21 cellular contexts compared by ENCODE assay signal in the genomic region with DNA sequence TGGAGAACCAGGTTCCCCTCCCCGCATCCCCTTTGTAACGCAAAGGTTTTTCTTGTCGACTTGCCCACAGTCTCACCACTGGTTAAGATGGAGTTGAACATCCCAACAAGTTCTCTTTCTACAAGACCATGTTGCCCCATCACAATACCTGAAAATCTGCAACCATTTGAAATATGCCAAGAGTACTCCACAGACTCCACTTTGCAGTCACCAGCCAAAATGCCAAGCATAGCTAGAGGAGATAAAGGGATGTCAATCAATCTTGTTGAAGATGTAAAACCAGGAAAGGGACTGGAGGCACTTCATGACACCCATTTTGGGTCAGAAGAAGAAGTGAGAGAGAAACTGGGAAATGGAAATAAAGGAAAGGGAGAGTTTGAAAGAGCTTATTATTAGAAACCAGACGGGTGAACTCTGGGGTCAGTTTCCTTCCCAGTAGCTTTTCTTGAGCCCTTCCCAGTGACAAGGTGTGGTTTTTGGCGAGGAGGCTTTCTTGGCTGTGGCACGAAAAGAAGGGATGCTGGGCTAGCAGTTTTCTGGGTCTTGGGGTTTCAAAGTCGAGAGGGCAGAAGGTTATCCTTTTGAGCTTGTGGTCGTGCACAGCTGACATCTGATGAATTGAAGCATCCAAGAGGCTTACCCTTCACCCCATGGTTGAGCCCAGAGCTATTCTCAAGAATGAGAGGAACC.
"Had no signal": no experiment of that assay in that cellular context is flagged by ENCODE, and none has a peak within 500 bp of the region (broad histone marks: within the 10 kb centered on the region; RNA-seq: fewer than 3 reads in every experiment).

No MANE protein-coding gene starts in this region.

- H3K36me3 Mint-ChIP-seq: activated naive CD8-positive, alpha-beta T cell; mesothelial cell of epicardium; natural killer cell had no signal

- DNase-seq: activated CD4-positive, alpha-beta T cell treated with anti-CD3 and anti-CD28 coated beads for 1 hour; activated CD8-positive, alpha-beta memory T cell treated with anti-CD3 and anti-CD28 coated beads for 24 hours; activated CD8-positive, alpha-beta memory T cell treated with anti-CD3 and anti-CD28 coated beads, Interleukin-2, amount 50 U/mL, for 4 hours; activated naive CD4-positive, alpha-beta T cell; activated T-cell treated with anti-CD3 and anti-CD28 coated beads, Interleukin-2, amount 50 U/mL, for 24 hours; adrenal gland; central memory CD4-positive, alpha-beta T cell; effector memory CD8-positive, alpha-beta T cell; hippocampal formation; left ventricle myocardium inferior; natural killer cell; spleen; stimulated activated CD4-positive, alpha-beta T cell treated with anti-CD3 and anti-CD28 coated beads, Interleukin-4, amount 100 ng/mL, for 24 hours; stimulated activated naive CD8-positive, alpha-beta T cell treated with anti-CD3 and anti-CD28 coated beads, Interleukin-15, Interleukin-2, amounts not matched to agents 100 U/mL and 50 U/mL, for 24 hours; upper lobe of right lung had no signal

- H3K4me3 Mint-ChIP-seq: activated naive CD8-positive, alpha-beta T cell; activated T-cell treated with anti-CD3 and anti-CD28 coated beads, Interleukin-2, amount 50 U/mL, for 24 hours; effector memory CD8-positive, alpha-beta T cell; mesothelial cell of epicardium; natural killer cell had no signal

- H3K27ac ChIP-seq: adrenal gland, ascending aorta, esophagus muscularis mucosa, left ventricle myocardium inferior, spleen, upper lobe of right lung had no signal

- H3K9me3 Mint-ChIP-seq: activated T-cell treated with anti-CD3 and anti-CD28 coated beads, Interleukin-2, amount 50 U/mL, for 24 hours; activated T-helper 2 cell treated with anti-CD3 and anti-CD28 coated beads, Interferon-gamma antibody, Interleukin-2, Interleukin-4, amounts not matched to agents 10 μg/mL and 5 μg/mL and 100 μg/mL, durations not matched to agents 14 hours and 24 hours and 36 hours; effector memory CD8-positive, alpha-beta T cell; mesothelial cell of epicardium; natural killer cell had no signal

- H3K27me3 ChIP-seq: adrenal gland, ascending aorta, upper lobe of right lung had no signal

- H3K27me3 Mint-ChIP-seq: activated naive CD8-positive, alpha-beta T cell had no signal

- H3K4me1 Mint-ChIP-seq: natural killer cell had no signal

- H3K27ac Mint-ChIP-seq: activated naive CD8-positive, alpha-beta T cell; activated T-cell treated with anti-CD3 and anti-CD28 coated beads, Interleukin-2, amount 50 U/mL, for 24 hours; activated T-helper 2 cell treated with anti-CD3 and anti-CD28 coated beads, Interferon-gamma antibody, Interleukin-2, Interleukin-4, amounts not matched to agents 10 μg/mL and 5 μg/mL and 100 μg/mL, durations not matched to agents 14 hours and 24 hours and 36 hours; effector memory CD8-positive, alpha-beta T cell; mesothelial cell of epicardium; natural killer cell; progenitor cell of endocrine pancreas had no signal

- ATAC-seq: effector memory CD8-positive, alpha-beta T cell; natural killer cell; stimulated activated naive CD8-positive, alpha-beta T cell treated with anti-CD3 and anti-CD28 coated beads, Interleukin-15, Interleukin-2, amounts not matched to agents 100 U/mL and 50 U/mL, for 24 hours; upper lobe of right lung had no signal

- H3K36me3 ChIP-seq: adrenal gland, ascending aorta, esophagus muscularis mucosa, left ventricle myocardium inferior, spleen, upper lobe of right lung had no signal

- H3K9me3 ChIP-seq: adrenal gland, ascending aorta, esophagus muscularis mucosa, left ventricle myocardium inferior, spleen, upper lobe of right lung had no signal

- H3K4me1 ChIP-seq: adrenal gland, ascending aorta, spleen had no signal

- H3K4me3 ChIP-seq: adrenal gland, ascending aorta, esophagus muscularis mucosa, left ventricle myocardium inferior, spleen, upper lobe of right lung had no signal
